Comparison of ENCODE assay signal across 19 cellular contexts in genomic region chr1:221302357-221303147, GRCh38.
"Had no signal": no experiment of that assay in that cellular context is flagged by ENCODE, and none has a peak within 500 bp of the region (broad histone marks: within the 10 kb centered on the region; RNA-seq: fewer than 3 reads in every experiment).

No MANE protein-coding gene starts in this region.

- H3K27ac ChIP-seq: ascending aorta, breast epithelium, transverse colon, uterus had no signal

- H3K27me3 ChIP-seq: ascending aorta, breast epithelium, transverse colon, uterus had no signal

- H3K36me3 ChIP-seq: ascending aorta, breast epithelium, transverse colon, uterus had no signal

- DNase-seq: activated CD4-positive, alpha-beta T cell treated with anti-CD3 and anti-CD28 coated beads, Interleukin-2, amount 50 U/mL, for 1 hour; activated CD4-positive, CD25-positive, alpha-beta regulatory T cell treated with anti-CD3 and anti-CD28 coated beads, Interleukin-2, amount 50 U/mL, for 72 hours; activated CD8-positive, alpha-beta memory T cell treated with anti-CD3 and anti-CD28 coated beads, Interleukin-2, amount 50 U/mL, for 4 hours; activated effector memory CD4-positive, alpha-beta T cell treated with Interleukin-2 at 50 U/mL for 16 hours; activated naive CD4-positive, alpha-beta T cell treated with anti-CD3 and anti-CD28 coated beads, Interleukin-2, amount 50 U/mL, for 16 hours; activated T-cell treated with anti-CD3 and anti-CD28 coated beads, Interleukin-2, amount 50 U/mL, for 48 hours; cerebellar nuclear complex; cortex of kidney; hypothalamus; natural killer cell; nucleus accumbens; retina; T1000; transverse colon; uterus had no signal

- H3K9me3 ChIP-seq: ascending aorta, breast epithelium, transverse colon, uterus had no signal

- FAIRE-seq: frontal cortex, keratinocyte had no signal

- ATAC-seq: natural killer cell had no signal

- H3K4me3 ChIP-seq: ascending aorta, breast epithelium, transverse colon, uterus had no signal

- H3K4me1 ChIP-seq: ascending aorta, breast epithelium, transverse colon, uterus had no signal
